In genomic region chr7:104174798-104175197, GRCh38 we compare ENCODE assay signal across 27 cellular contexts. TPM values are rescaled to one million over a fixed set of nuclear protein-coding genes. Genes with fewer than 3 reads are reported as not detected.
DNase-seq lines count a peak whose midpoint lies in the region; ATAC-seq and TF ChIP-seq lines count a peak whose summit lies in the region.
"Had no signal": no experiment of that assay in that cellular context is flagged by ENCODE, and none has a peak within 500 bp of the region (broad histone marks: within the 10 kb centered on the region; RNA-seq: fewer than 3 reads in every experiment).

No MANE protein-coding gene starts in this region.

- H3K27me3 Mint-ChIP-seq in mesothelial cell of epicardium (ENCODE audit: low read depth) (no peaks in the 10 kb centered on the region), nephron progenitor cell (ENCODE audit: low read depth, poor library complexity) (no peaks in the 10 kb centered on the region)
- H3K27me3 Mint-ChIP-seq: activated CD4-positive, alpha-beta T cell treated with anti-CD3 and anti-CD28 coated beads, Interleukin-2, amount 10 ng/mL, durations not matched to agents 24 days and 14 days; activated CD8-positive, alpha-beta memory T cell treated with anti-CD3 and anti-CD28 coated beads, Interleukin-2, amount 10 ng/mL, durations not matched to agents 7 days and 5 days; activated naive CD4-positive, alpha-beta T cell treated with anti-CD3 and anti-CD28 coated beads, Interleukin-2, amount 50 U/mL, for 24 hours; B cell; memory B cell; naive thymus-derived CD8-positive, alpha-beta T cell; type B pancreatic cell had no signal

- no peak for ATAC-seq in HG03354 (IDR thresholded peaks at IDR 0.05; ENCODE audit: poor library complexity, severe bottlenecking, unreplicated experiment)
- ATAC-seq: activated CD8-positive, alpha-beta memory T cell treated with anti-CD3 and anti-CD28 coated beads, Interleukin-2, amount 10 ng/mL, durations not matched to agents 7 days and 5 days; naive thymus-derived CD8-positive, alpha-beta T cell; right lobe of liver had no signal

- no peak overlapping the region for H3K4me3 Mint-ChIP-seq in mesothelial cell of epicardium
- H3K4me3 Mint-ChIP-seq in nephron progenitor cell, result no peak overlapping the region
- H3K4me3 Mint-ChIP-seq: activated CD4-positive, alpha-beta T cell treated with anti-CD3 and anti-CD28 coated beads, Interleukin-2, amount 10 ng/mL, durations not matched to agents 24 days and 14 days; activated CD8-positive, alpha-beta memory T cell treated with anti-CD3 and anti-CD28 coated beads, Interleukin-2, amount 10 ng/mL, durations not matched to agents 7 days and 5 days; activated naive CD4-positive, alpha-beta T cell treated with anti-CD3 and anti-CD28 coated beads, Interleukin-2, amount 50 U/mL, for 24 hours; B cell; memory B cell; naive thymus-derived CD8-positive, alpha-beta T cell; type B pancreatic cell had no signal

- no peak for TF ChIP-seq POLR2A in spleen (IDR thresholded peaks at IDR 0.05)

- no peak overlapping the region for H3K4me3 ChIP-seq in LNCaP clone FGC (ENCODE audit: low read depth, low read length)
- H3K4me3 ChIP-seq in spleen, result no peak overlapping the region
- H3K4me3 ChIP-seq: dorsolateral prefrontal cortex, MG63, right lobe of liver had no signal

- intact Hi-C loops in spleen (cut with DNase I; ENCODE audit: low total_unique reads), result no loop called here

- TF ChIP-seq CTCF in C4-2B (conservative IDR thresholded peaks at IDR 0.05), result no peak
- no peak for TF ChIP-seq CTCF in LNCaP clone FGC (IDR thresholded peaks at IDR 0.05; ENCODE audit: control insufficient read depth, extremely low read depth, insufficient read depth)
- TF ChIP-seq CTCF in mesothelial cell of epicardium (IDR thresholded peaks at IDR 0.05; ENCODE audit: unreplicated experiment), result no peak
- TF ChIP-seq CTCF in nephron progenitor cell (IDR thresholded peaks at IDR 0.05), result no peak
- TF ChIP-seq CTCF in spleen (IDR thresholded peaks at IDR 0.05 in 8 of 11, conservative IDR thresholded peaks at IDR 0.05 in 3 of 11), result no peak

- H3K4me1 ChIP-seq in spleen, result peaks cover 0 to 3% (median 0%) of the 10 kb centered on the region in 6 donors
- H3K4me1 ChIP-seq: Caco-2, right lobe of liver had no signal

- peaks cover 0 to 49% (median 15%) of the 10 kb centered on the region in 6 donors for H3K36me3 ChIP-seq in spleen
- H3K36me3 ChIP-seq: right lobe of liver had no signal

- H3K27ac Mint-ChIP-seq in mesothelial cell of epicardium (peak overlapping the region; percentile 58), nephron progenitor cell (no peak overlapping the region)
- H3K27ac Mint-ChIP-seq: activated CD4-positive, alpha-beta T cell treated with anti-CD3 and anti-CD28 coated beads, Interleukin-2, amount 10 ng/mL, durations not matched to agents 24 days and 14 days; activated CD8-positive, alpha-beta memory T cell treated with anti-CD3 and anti-CD28 coated beads, Interleukin-2, amount 10 ng/mL, durations not matched to agents 7 days and 5 days; activated naive CD4-positive, alpha-beta T cell treated with anti-CD3 and anti-CD28 coated beads, Interleukin-2, amount 50 U/mL, for 24 hours; B cell; memory B cell; type B pancreatic cell had no signal

- H3K4me1 Mint-ChIP-seq in mesothelial cell of epicardium, result peaks cover 6% of the 10 kb centered on the region
- no peaks in the 10 kb centered on the region for H3K4me1 Mint-ChIP-seq in nephron progenitor cell
- H3K4me1 Mint-ChIP-seq: activated CD4-positive, alpha-beta T cell treated with anti-CD3 and anti-CD28 coated beads, Interleukin-2, amount 10 ng/mL, durations not matched to agents 24 days and 14 days; activated naive CD4-positive, alpha-beta T cell treated with anti-CD3 and anti-CD28 coated beads, Interleukin-2, amount 50 U/mL, for 24 hours; B cell; memory B cell had no signal

- H3K9me3 Mint-ChIP-seq in mesothelial cell of epicardium (peaks cover 33% of the 10 kb centered on the region), nephron progenitor cell (peaks cover 31% of the 10 kb centered on the region)
- H3K9me3 Mint-ChIP-seq: memory B cell had no signal

- peaks cover 60% of the 10 kb centered on the region for H3K36me3 Mint-ChIP-seq in mesothelial cell of epicardium
- peaks cover 92% of the 10 kb centered on the region for H3K36me3 Mint-ChIP-seq in nephron progenitor cell (ENCODE audit: low read depth)

- H3K27me3 ChIP-seq in spleen (replicated peaks in 1 of 7), result no peaks in the 10 kb centered on the region
- H3K27me3 ChIP-seq: dorsolateral prefrontal cortex, MG63, right lobe of liver had no signal

- H3K27ac ChIP-seq in C4-2B (peak overlapping the region; percentile 75), spleen (no peak overlapping the region)
- H3K27ac ChIP-seq: dorsolateral prefrontal cortex, right lobe of liver had no signal

- DNase-seq in LNCaP clone FGC (ENCODE audit: low read depth) (peak; percentile 70), dermis blood vessel endothelial cell (peak; percentile 65), mesothelial cell of epicardium (ENCODE audit: low spot score in 2 of 2, unreplicated experiment in 2 of 2) (no peak), NCI-H345 treated with DMSO at 0.1 percent for 48 hours (lab: John Stamatoyannopoulos, UW; ENCODE audit: unreplicated experiment) (no peak), nephron progenitor cell (no peak), spleen (no peak)
- DNase-seq: activated CD4-positive, alpha-beta T cell treated with anti-CD3 and anti-CD28 coated beads, Interleukin-2, amount 10 ng/mL, durations not matched to agents 24 days and 14 days; activated CD8-positive, alpha-beta memory T cell treated with anti-CD3 and anti-CD28 coated beads, Interleukin-2, amount 10 ng/mL, durations not matched to agents 7 days and 5 days; aorta; Caco-2; central memory CD4-positive, alpha-beta T cell; dorsolateral prefrontal cortex; IMR-90; kidney; MG63; naive thymus-derived CD8-positive, alpha-beta T cell; NCI-H146; NCI-H82; right lobe of liver; SHP77 treated with DMSO at 0.1 percent for 48 hours; stimulated activated CD4-positive, alpha-beta T cell treated with anti-CD3 and anti-CD28 coated beads, Interleukin-15, amount 100 ng/mL, for 24 hours had no signal

- peaks cover 0 to 12% (median 6%) of the 10 kb centered on the region in 8 donors for H3K9me3 ChIP-seq in spleen
- H3K9me3 ChIP-seq: right lobe of liver had no signal

- WGBS in spleen, 5 donors, result 67 to 77% (median 70%) methylated on average over 2 of the region's 2 CpGs

RNA-seq across cellular contexts. Expression of gene ORC5, which starts 33.0 kb away (rescaled TPM):
- total RNA-seq in dermis blood vessel endothelial cell (30.0 and 107 TPM in 2 replicates), mesothelial cell of epicardium (21.3 to 24.8 TPM (median 24.5 TPM) in 3 replicates), spleen (10 to 100 TPM; 12.1 to 28.4 (median 19.0) TPM)
- polyA plus RNA-seq in spleen, result 1 to 10 TPM; 7.8 to 9.6 (median 9.3) TPM

Comparison
In these comparisons a context has a peak if more than half of its experiments do, and no peak if none do; other contexts are left out.
1. DNase-seq: peak in LNCaP clone FGC (single experiment) and dermis blood vessel endothelial cell (single experiment); none in mesothelial cell of epicardium (0 of 2), NCI-H345 treated with DMSO at 0.1 percent for 48 hours (single experiment), nephron progenitor cell (single experiment) and spleen (single experiment).